Comparison of ENCODE assay signal across 14 cellular contexts in the genomic region with DNA sequence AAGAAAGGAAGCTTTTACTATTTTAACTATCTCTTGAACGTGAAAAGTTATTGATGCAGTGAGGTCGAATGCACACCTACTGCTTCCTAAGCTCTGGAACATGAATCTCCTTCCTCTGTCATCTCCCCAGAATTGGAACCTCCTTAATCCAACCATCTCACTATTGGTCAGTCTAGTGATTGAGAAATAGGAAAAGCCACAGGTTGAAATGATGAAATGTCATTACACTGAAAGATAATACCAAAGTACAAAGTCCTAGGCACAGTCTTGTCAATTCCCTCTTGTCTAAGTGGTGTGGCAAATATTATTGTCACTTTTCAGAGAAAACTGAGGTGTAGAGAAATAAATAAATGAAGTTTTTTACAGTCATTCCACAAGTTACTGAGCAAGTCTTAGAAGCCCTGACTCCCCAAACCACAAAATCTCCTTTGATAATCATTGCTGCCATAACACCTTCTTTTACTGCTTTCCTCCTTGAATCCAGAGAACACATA. TPM values are rescaled to one million over a fixed set of nuclear protein-coding genes. Genes with fewer than 3 reads are reported as not detected.
DNase-seq lines count a peak whose midpoint lies in the region; ATAC-seq and TF ChIP-seq lines count a peak whose summit lies in the region.
"Had no signal": no experiment of that assay in that cellular context is flagged by ENCODE, and none has a peak within 500 bp of the region (broad histone marks: within the 10 kb centered on the region; RNA-seq: fewer than 3 reads in every experiment).

No MANE protein-coding gene starts in this region.

- no peaks in the 10 kb centered on the region for H3K36me3 ChIP-seq in cardiac muscle cell
- no peaks in the 10 kb centered on the region for H3K36me3 ChIP-seq in breast epithelium
- H3K36me3 ChIP-seq in transverse colon, result peaks cover 0 to 16% (median 4%) of the 10 kb centered on the region in 4 donors

- H3K27ac ChIP-seq in cardiac muscle cell (peak overlapping the region; percentile 69), breast epithelium (peak overlapping the region; percentile 74 to 87), transverse colon (peak overlapping the region; percentile 75 to 80 (median 76))
- H3K27ac ChIP-seq: GM23248 had no signal

- H3K27me3 Mint-ChIP-seq in natural killer cell treated with Interleukin-12 subunit alpha and Interleukin-12 subunit beta and Interleukin-15 and Interleukin-18, amount 100 ng/mL, for 72 hours, result no peaks in the 10 kb centered on the region

- intact Hi-C loops in left cardiac atrium (cut with DNase I) (no loop called here), breast epithelium (cut with DNase I; ENCODE audit: low total_unique reads) (no loop called here), transverse colon (cut with DNase I; ENCODE audit: low total_unique reads) (no loop called here)

- H3K4me3 Mint-ChIP-seq in natural killer cell treated with Interleukin-12 subunit alpha and Interleukin-12 subunit beta and Interleukin-15 and Interleukin-18, amount 100 ng/mL, for 72 hours, result no peak overlapping the region

- H3K4me3 ChIP-seq in cardiac muscle cell, result no peak overlapping the region
- no peak overlapping the region for H3K4me3 ChIP-seq in breast epithelium
- no peak overlapping the region for H3K4me3 ChIP-seq in transverse colon
- H3K4me3 ChIP-seq: GM23248 had no signal

- in situ Hi-C loops in transverse colon (cut with MboI; ENCODE audit: low pct_ligation_motif_present in 1 of 4, low pct_unique_long_range_greater_than_20kb in 1 of 4, low sequenced_read_pairs in 3 of 4), result no loop called here

- H3K4me1 ChIP-seq in cardiac muscle cell (ENCODE audit: low read depth) (peaks cover 13% of the 10 kb centered on the region), breast epithelium (peaks cover 9 to 15% of the 10 kb centered on the region in 2 donors), transverse colon (peaks cover 29 to 78% (median 58%) of the 10 kb centered on the region in 4 donors)

- no peak for DNase-seq in cardiac muscle cell (ENCODE audit: low read depth in 1 of 2, low spot score in 1 of 2)
- DNase-seq in left cardiac atrium, result no peak
- DNase-seq in breast epithelium (ENCODE audit: low spot score in 2 of 2), result no peak
- DNase-seq in natural killer cell treated with Interleukin-12 subunit alpha and Interleukin-12 subunit beta and Interleukin-15 and Interleukin-18, amount 100 ng/mL, for 72 hours (ENCODE audit: low spot score), result no peak
- DNase-seq in transverse colon, result no peak
- DNase-seq in stimulated activated CD4-positive, alpha-beta T cell treated with anti-CD3 and anti-CD28 coated beads, Interleukin-1b, Interleukin-23, amount 100 ng/mL, for 48 hours, result no peak
- no peak for DNase-seq in activated naive CD4-positive, alpha-beta T cell treated with Interleukin-2 at 50 U/mL for 16 hours
- DNase-seq in anterior cingulate cortex (lab: John Stamatoyannopoulos, UW), result no peak
- DNase-seq: DND-41, dorsolateral prefrontal cortex, GM23248, NCI-H524 treated with DMSO at 0.1 percent for 48 hours had no signal

- no peak for ATAC-seq in left cardiac atrium
- ATAC-seq in natural killer cell treated with Interleukin-12 subunit alpha and Interleukin-12 subunit beta and Interleukin-15 and Interleukin-18, amount 100 ng/mL, for 72 hours, result peak in 1 of 2 donors; percentile 74

- no peak for TF ChIP-seq CTCF in cardiac muscle cell (IDR thresholded peaks at IDR 0.05; ENCODE audit: low read depth, low read length)
- TF ChIP-seq CTCF in breast epithelium (IDR thresholded peaks at IDR 0.05), result no peak
- no peak for TF ChIP-seq CTCF in transverse colon (IDR thresholded peaks at IDR 0.05)

- H3K27me3 ChIP-seq in cardiac muscle cell, result no peaks in the 10 kb centered on the region
- no peaks in the 10 kb centered on the region for H3K27me3 ChIP-seq in breast epithelium
- H3K27me3 ChIP-seq in transverse colon, result no peaks in the 10 kb centered on the region
- H3K27me3 ChIP-seq: dorsolateral prefrontal cortex had no signal

- H3K4me1 Mint-ChIP-seq in natural killer cell treated with Interleukin-12 subunit alpha and Interleukin-12 subunit beta and Interleukin-15 and Interleukin-18, amount 100 ng/mL, for 72 hours (ENCODE audit: low read depth in 2 of 2), result peaks cover 12 to 28% of the 10 kb centered on the region in 2 donors

- 30 to 51% methylated on average over 2 of the region's 2 CpGs for WGBS in transverse colon (ENCODE audit: low coverage in 1 of 2), 2 donors

- H3K9me3 Mint-ChIP-seq in natural killer cell treated with Interleukin-12 subunit alpha and Interleukin-12 subunit beta and Interleukin-15 and Interleukin-18, amount 100 ng/mL, for 72 hours, result no peaks in the 10 kb centered on the region

- no peak for TF ChIP-seq EP300 in transverse colon (IDR thresholded peaks at IDR 0.05; ENCODE audit: low read depth)

- no peaks in the 10 kb centered on the region for H3K36me3 Mint-ChIP-seq in natural killer cell treated with Interleukin-12 subunit alpha and Interleukin-12 subunit beta and Interleukin-15 and Interleukin-18, amount 100 ng/mL, for 72 hours

- H3K9me3 ChIP-seq in cardiac muscle cell (ENCODE audit: low read depth) (no peaks in the 10 kb centered on the region), breast epithelium (peaks cover 6 to 9% of the 10 kb centered on the region in 2 donors), transverse colon (no peaks in the 10 kb centered on the region)

- H3K27ac Mint-ChIP-seq in natural killer cell treated with Interleukin-12 subunit alpha and Interleukin-12 subunit beta and Interleukin-15 and Interleukin-18, amount 100 ng/mL, for 72 hours, result peak overlapping the region; percentile 13

- TF ChIP-seq POLR2A in breast epithelium (IDR thresholded peaks at IDR 0.05), result no peak
- no peak for TF ChIP-seq POLR2A in transverse colon (IDR thresholded peaks at IDR 0.05)

RNA-seq across cellular contexts. Expression of gene HIGD1C, which starts 19.5 kb away (rescaled TPM):
- total RNA-seq in cardiac muscle cell, result not detected in 2 replicates
- polyA plus RNA-seq in cardiac muscle cell, result not detected in 2 replicates
- total RNA-seq in left cardiac atrium, result not detected
- total RNA-seq in breast epithelium, result not detected
- total RNA-seq in natural killer cell treated with Interleukin-12 subunit alpha and Interleukin-12 subunit beta and Interleukin-15 and Interleukin-18, amount 100 ng/mL, for 72 hours, result not detected
- total RNA-seq in transverse colon, result not detected
- total RNA-seq: GM23248, Right ventricle myocardium inferior had no signal
- polyA plus RNA-seq: adipose tissue, GM23248 had no signal
